Comparison of ENCODE assay signal across 22 cellular contexts in the genomic region with DNA sequence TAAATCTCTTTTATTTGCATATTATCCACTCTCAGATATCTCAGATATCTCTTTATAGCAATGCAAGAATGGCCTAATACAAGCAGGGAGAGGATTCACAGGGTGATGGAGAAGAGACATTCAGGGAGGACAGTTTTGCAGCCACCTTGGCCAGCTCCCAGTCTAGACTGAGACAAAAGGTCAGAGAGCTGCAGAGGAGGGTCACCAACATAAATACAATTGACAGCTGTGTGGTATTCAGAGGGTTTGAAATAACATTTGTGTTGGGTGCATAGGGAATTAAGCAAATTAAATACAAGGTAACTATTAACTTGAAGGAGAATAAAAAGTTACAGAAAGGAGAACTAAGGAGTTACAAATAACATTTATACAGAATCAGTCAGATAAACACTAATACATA.
"Had no signal": no experiment of that assay in that cellular context is flagged by ENCODE, and none has a peak within 500 bp of the region (broad histone marks: within the 10 kb centered on the region; RNA-seq: fewer than 3 reads in every experiment).

No MANE protein-coding gene starts in this region.

- H3K9me3 ChIP-seq: MG63, SJSA1 had no signal

- DNase-seq: Karpas-422, KG1, MG63, NCI-H1092, NCI-H1105 treated with DMSO at 0.1 percent for 48 hours, NCI-H1417 treated with DMSO at 0.1 percent for 48 hours, NCI-H146, NCI-H1694 treated with DMSO at 0.1 percent for 48 hours, NCI-H1930, NCI-H2081, NCI-H2107, NCI-H2227 treated with DMSO at 0.1 percent for 48 hours, NCI-H524, NCI-H526 treated with DMSO at 0.1 percent for 48 hours, NCI-H748 treated with DMSO at 0.1 percent for 48 hours, Right ventricle myocardium superior, RPMI8226, SIG-M5 had no signal

- H3K27ac Mint-ChIP-seq: IgD-negative memory B cell had no signal

- H3K36me3 Mint-ChIP-seq: IgD-negative memory B cell had no signal

- H3K4me3 Mint-ChIP-seq: IgD-negative memory B cell had no signal

- H3K4me1 ChIP-seq: SJSA1 had no signal

- H3K4me3 ChIP-seq: MG63, SJSA1, SK-N-MC had no signal

- H3K36me3 ChIP-seq: MG63, SJSA1 had no signal

- H3K27ac ChIP-seq: HL-60, SJSA1, SK-N-MC had no signal

- H3K27me3 ChIP-seq: MG63, SJSA1 had no signal
